Comparison of ENCODE assay signal across 8 cellular contexts in genomic region chr4:37389967-37390580, GRCh38.
DNase-seq lines count a peak whose midpoint lies in the region; ATAC-seq and TF ChIP-seq lines count a peak whose summit lies in the region.

No MANE protein-coding gene starts in this region.

- DNase-seq in cardiac muscle cell (ENCODE audit: low read depth in 1 of 2, low spot score in 1 of 2) (peak; percentile 68 to 69), cardiac septum (ENCODE audit: low spot score) (no peak), Peyer's patch (no peak), dermis microvascular lymphatic vessel endothelial cell (ENCODE audit: low read depth in 2 of 2) (peak; percentile 28 to 45), naive B cell (peak; percentile 11), T1000 (lab: John Stamatoyannopoulos, UW) (no peak)

- no peak overlapping the region for H3K27ac Mint-ChIP-seq in naive B cell

- H3K4me3 ChIP-seq in cardiac muscle cell (no peak overlapping the region), HUES64 (ENCODE audit: low read length) (no peak overlapping the region), Peyer's patch (no peak overlapping the region)

- H3K9me3 Mint-ChIP-seq in naive B cell, result no peaks in the 10 kb centered on the region

- H3K36me3 ChIP-seq in cardiac muscle cell, result no peaks in the 10 kb centered on the region
- H3K36me3 ChIP-seq in HUES64 (ENCODE audit: insufficient read depth, low read length), result no peaks in the 10 kb centered on the region
- no peaks in the 10 kb centered on the region for H3K36me3 ChIP-seq in Peyer's patch

- no peaks in the 10 kb centered on the region for H3K4me1 ChIP-seq in cardiac muscle cell (ENCODE audit: low read depth)
- H3K4me1 ChIP-seq in HUES64 (ENCODE audit: insufficient read depth, low read length), result peaks cover 15% of the 10 kb centered on the region; the same call in 1 of the 2 replicates
- H3K4me1 ChIP-seq in Peyer's patch, result peaks cover 0 to 3% (median 0%) of the 10 kb centered on the region in 4 donors

- peak; percentile 68 for TF ChIP-seq CTCF in cardiac muscle cell (IDR thresholded peaks at IDR 0.05; ENCODE audit: low read depth, low read length)
- peak; percentile 15 to 80 (median 70) for TF ChIP-seq CTCF in Peyer's patch (IDR thresholded peaks at IDR 0.05)

- no peak for TF ChIP-seq POLR2A in Peyer's patch (IDR thresholded peaks at IDR 0.05)

- 66% methylated on average over 6 of the region's 7 CpGs for WGBS in HUES64

- H3K4me3 Mint-ChIP-seq in naive B cell, result no peak overlapping the region

- peaks cover 0 to 5% (median 2%) of the 10 kb centered on the region in 3 donors for H3K4me1 Mint-ChIP-seq in naive B cell

- ATAC-seq in GM21576 (IDR thresholded peaks at IDR 0.05; ENCODE audit: unreplicated experiment) (peak; percentile 68), naive B cell (ENCODE audit: low read depth in 2 of 2) (peak in 1 of 2 donors; percentile 36)

- H3K27ac ChIP-seq in cardiac muscle cell (no peak overlapping the region), HUES64 (ENCODE audit: low read depth, low read length) (peak overlapping the region; percentile 67; the same call in 1 of the 2 replicates), Peyer's patch (no peak overlapping the region)

- no peaks in the 10 kb centered on the region for H3K36me3 Mint-ChIP-seq in naive B cell

- H3K27me3 Mint-ChIP-seq in naive B cell, result no peaks in the 10 kb centered on the region

- intact Hi-C loops in cardiac septum (cut with DNase I), result no loop called here

- H3K27me3 ChIP-seq in cardiac muscle cell, result no peaks in the 10 kb centered on the region
- H3K27me3 ChIP-seq in HUES64 (ENCODE audit: insufficient read depth, low read length), result no peaks in the 10 kb centered on the region
- no peaks in the 10 kb centered on the region for H3K27me3 ChIP-seq in Peyer's patch

- H3K9me3 ChIP-seq in cardiac muscle cell (ENCODE audit: low read depth), result no peaks in the 10 kb centered on the region
- no peaks in the 10 kb centered on the region for H3K9me3 ChIP-seq in HUES64 (ENCODE audit: insufficient read depth, low read depth, low read length)
- H3K9me3 ChIP-seq in Peyer's patch, result no peaks in the 10 kb centered on the region

- H3K9ac ChIP-seq in HUES64 (ENCODE audit: low read depth, low read length), result no peak overlapping the region

Comparison
In these comparisons a context has a peak if more than half of its experiments do, and no peak if none do; other contexts are left out.
1. DNase-seq: peak in cardiac muscle cell (2 of 2), dermis microvascular lymphatic vessel endothelial cell (2 of 2) and naive B cell (single experiment); none in cardiac septum (single experiment), Peyer's patch (0 of 3) and T1000 (single experiment).